ENCODE assay signal across 1 cellular context in genomic region chr17:44217738-44218343, GRCh38.
TF ChIP-seq lines count a peak whose summit lies in the region.

No MANE protein-coding gene starts in this region.

TF ChIP-seq in H1, 55 proteins besides CTCF, POLR2A, EP300 and RAD21:
- TF ChIP-seq YY1 (IDR thresholded peaks at IDR 0.05; ENCODE audit: low read depth, low read length) (peak; percentile 59), KDM5A (IDR thresholded peaks at IDR 0.05; ENCODE audit: low read length) (no peak)
